In genomic region chr15:43105778-43106485, GRCh38 we compare ENCODE assay signal across 1 cellular context.
TF ChIP-seq lines count a peak whose summit lies in the region.

Gene UBR1 (minus strand): TSS chr15:43106038. CDS start chr15:43106022, 16 bp downstream.

TF ChIP-seq in HepG2, 621 proteins besides CTCF, POLR2A, EP300 and RAD21 (continued from another document and continues in another):
- TF ChIP-seq GRHL1 (CRISPR knock-in tag; conservative IDR thresholded peaks at IDR 0.05) (no peak), ZNF263 (CRISPR knock-in tag; IDR thresholded peaks at IDR 0.05) (0 out of 2 replicates have a peak, but pooled peaks have one; percentile 37), ATM (IDR thresholded peaks at IDR 0.05; ENCODE audit: borderline replicate concordance) (no peak), ZNF121 (CRISPR knock-in tag; IDR thresholded peaks at IDR 0.05) (no peak), CREB1 (IDR thresholded peaks at IDR 0.05) (peak; percentile 76), CREB1 (CRISPR knock-in tag; IDR thresholded peaks at IDR 0.05) (peak; percentile 88), SP1 (IDR thresholded peaks at IDR 0.05) (no peak), SP1 (CRISPR knock-in tag; IDR thresholded peaks at IDR 0.05) (no peak; the same call in 1 of the 2 replicates), PLSCR1 (CRISPR knock-in tag; IDR thresholded peaks at IDR 0.05; ENCODE audit: borderline replicate concordance) (no peak), TIGD3 (CRISPR knock-in tag; IDR thresholded peaks at IDR 0.05; ENCODE audit: borderline replicate concordance) (no peak), PBX3 (CRISPR knock-in tag; IDR thresholded peaks at IDR 0.05; ENCODE audit: borderline replicate concordance) (no peak), DPF2 (CRISPR knock-in tag; IDR thresholded peaks at IDR 0.05; ENCODE audit: borderline replicate concordance, low read depth) (no peak), MYC (CRISPR knock-in tag; IDR thresholded peaks at IDR 0.05; ENCODE audit: borderline replicate concordance) (peak; percentile 41; the same call in 1 of the 2 replicates), FOXC1 (CRISPR knock-in tag; IDR thresholded peaks at IDR 0.05; ENCODE audit: borderline replicate concordance) (peak; percentile 82), ATF7 (IDR thresholded peaks at IDR 0.05) (no peak), ATF7 (CRISPR knock-in tag; IDR thresholded peaks at IDR 0.05) (no peak), ZNF790 (CRISPR knock-in tag; IDR thresholded peaks at IDR 0.05; ENCODE audit: borderline replicate concordance) (no peak), ZFAT (CRISPR knock-in tag; conservative IDR thresholded peaks at IDR 0.05) (no peak), TCF12 (IDR thresholded peaks at IDR 0.05) (no peak), TCF12 (CRISPR knock-in tag; IDR thresholded peaks at IDR 0.05) (no peak), ZNF616 (CRISPR knock-in tag; IDR thresholded peaks at IDR 0.05; ENCODE audit: low read depth) (no peak), MAFK (conservative IDR thresholded peaks at IDR 0.05 in 1 of 2, IDR thresholded peaks at IDR 0.05 in 1 of 2; ENCODE audit: low read length in 2 of 2) (no peak), SRY (CRISPR knock-in tag; IDR thresholded peaks at IDR 0.05) (0 out of 2 replicates have a peak, but pooled peaks have one; percentile 48), NKX3-1 (CRISPR knock-in tag; IDR thresholded peaks at IDR 0.05) (no peak), ZNF687 (CRISPR knock-in tag; IDR thresholded peaks at IDR 0.05) (peak; percentile 83), GFI1 (CRISPR knock-in tag; IDR thresholded peaks at IDR 0.05; ENCODE audit: borderline replicate concordance) (no peak), PHF20 (CRISPR knock-in tag; IDR thresholded peaks at IDR 0.05) (peak; percentile 93), GTF3A (CRISPR knock-in tag; conservative IDR thresholded peaks at IDR 0.05) (no peak), ZNF275 (CRISPR knock-in tag; IDR thresholded peaks at IDR 0.05; ENCODE audit: borderline replicate concordance) (no peak), PITX1 (CRISPR knock-in tag; IDR thresholded peaks at IDR 0.05) (no peak), ZBTB14 (CRISPR knock-in tag; IDR thresholded peaks at IDR 0.05) (no peak), ZNF781 (CRISPR knock-in tag; IDR thresholded peaks at IDR 0.05; ENCODE audit: borderline replicate concordance, not compliant biosample characterization) (no peak), RARA (CRISPR knock-in tag; IDR thresholded peaks at IDR 0.05) (peak; percentile 34; the same call in 1 of the 2 replicates), STAT5B (CRISPR knock-in tag; IDR thresholded peaks at IDR 0.05) (no peak), ZNF331 (CRISPR knock-in tag; IDR thresholded peaks at IDR 0.05) (no peak), ZNF549 (CRISPR knock-in tag; IDR thresholded peaks at IDR 0.05) (no peak), RARG (CRISPR knock-in tag; IDR thresholded peaks at IDR 0.05; ENCODE audit: low read depth) (no peak), GZF1 (CRISPR knock-in tag; IDR thresholded peaks at IDR 0.05) (no peak), WIZ (CRISPR knock-in tag; IDR thresholded peaks at IDR 0.05) (no peak), NCOA1 (CRISPR knock-in tag; IDR thresholded peaks at IDR 0.05) (0 out of 2 replicates have a peak, but pooled peaks have one; percentile 23), HOXA7 (CRISPR knock-in tag; IDR thresholded peaks at IDR 0.05) (0 out of 2 replicates have a peak, but pooled peaks have one; percentile 28), ZNF34 (CRISPR knock-in tag; IDR thresholded peaks at IDR 0.05; ENCODE audit: borderline replicate concordance) (no peak), ZGPAT (CRISPR knock-in tag; IDR thresholded peaks at IDR 0.05) (peak; percentile 75; the same call in 1 of the 2 replicates), ATF1 (CRISPR knock-in tag; IDR thresholded peaks at IDR 0.05) (peak; percentile 83), RNF2 (conservative IDR thresholded peaks at IDR 0.05; ENCODE audit: low read depth) (no peak), EHMT2 (IDR thresholded peaks at IDR 0.05; ENCODE audit: borderline replicate concordance, low read depth, low read length) (no peak), ZMAT3 (CRISPR knock-in tag; conservative IDR thresholded peaks at IDR 0.05) (no peak), CEBPB (IDR thresholded peaks at IDR 0.05; ENCODE audit: borderline replicate concordance, low read depth, low read length) (no peak), KMT2A (CRISPR knock-in tag; IDR thresholded peaks at IDR 0.05) (peak; percentile 75; the same call in 1 of the 2 replicates), TCF7 (IDR thresholded peaks at IDR 0.05; ENCODE audit: low read depth) (no peak), ZNF574 (CRISPR knock-in tag; IDR thresholded peaks at IDR 0.05) (peak; percentile 81), CREBL2 (CRISPR knock-in tag; IDR thresholded peaks at IDR 0.05; ENCODE audit: borderline replicate concordance) (0 out of 2 replicates have a peak, but pooled peaks have one; percentile 22)
